In the genomic region with DNA sequence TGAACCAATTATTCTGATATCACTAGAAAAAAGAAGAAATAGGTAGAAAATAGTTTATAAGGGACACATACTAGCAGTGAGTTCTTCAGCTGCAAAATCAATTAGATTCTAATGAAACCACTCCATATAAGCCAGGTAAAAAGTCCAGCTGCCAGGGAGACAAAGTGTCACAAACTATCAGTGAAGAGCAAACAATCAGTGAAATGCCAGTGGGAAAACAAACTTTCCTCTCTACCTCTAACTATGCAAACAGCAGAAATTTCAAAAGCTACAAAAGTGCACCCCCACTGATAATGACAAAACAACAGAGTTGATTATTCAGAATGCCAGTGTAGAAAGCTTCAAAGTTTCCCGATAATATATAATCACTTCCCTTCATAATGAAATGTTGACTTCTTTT, we compare ENCODE assay signal across 19 cellular contexts.
DNase-seq lines count a peak whose midpoint lies in the region; ATAC-seq, FAIRE-seq and TF ChIP-seq lines count a peak whose summit lies in the region.
"Had no signal": no experiment of that assay in that cellular context is flagged by ENCODE, and none has a peak within 500 bp of the region (broad histone marks: within the 10 kb centered on the region; RNA-seq: fewer than 3 reads in every experiment).

No MANE protein-coding gene starts in this region.

- no peak overlapping the region for H3K9ac ChIP-seq in kidney (ENCODE audit: low read length in 2 of 2)
- H3K9ac ChIP-seq: BLaER1 treated with 17β-estradiol and CSF1 and Interleukin-3, amounts not matched to agents 10 nM and 100 nM; GM23248 had no signal

- H3K9me3 ChIP-seq in kidney (ENCODE audit: control insufficient read depth in 1 of 2, low read length in 2 of 2): no peaks in the 10 kb centered on the region
- H3K9me3 ChIP-seq: A549; BLaER1 treated with 17β-estradiol and CSF1 and Interleukin-3, amounts not matched to agents 10 nM and 100 nM; MG63 had no signal

- no peak overlapping the region for H3K27ac ChIP-seq in kidney (ENCODE audit: low read depth in 2 of 2, low read length in 2 of 2)
- H3K27ac ChIP-seq: A549; BLaER1 treated with 17β-estradiol and CSF1 and Interleukin-3, amounts not matched to agents 10 nM and 100 nM; GM23248 had no signal

- intact Hi-C loops in kidney (cut with DNase I): no loop called here

- peak; percentile 29 for DNase-seq in COR-L47 (lab: John Stamatoyannopoulos, UW)
- DNase-seq in NCI-H1105 (lab: John Stamatoyannopoulos, UW): peak; percentile 45
- peak; percentile 78 for DNase-seq in NCI-H69 (lab: John Stamatoyannopoulos, UW)
- peak; percentile 53 for DNase-seq in left lobe of liver (ENCODE audit: low spot score)
- no peak for DNase-seq in hepatic stellate cell (ENCODE audit: low spot score)
- DNase-seq in activated effector memory CD4-positive, alpha-beta T cell treated with anti-CD3 and anti-CD28 coated beads, Interleukin-2, amount 50 U/mL, for 16 hours: no peak
- no peak for DNase-seq in kidney
- no peak for DNase-seq in frontal cortex (ENCODE audit: low spot score in 2 of 2)
- DNase-seq: CD8-positive, alpha-beta memory T cell; GF-D8; GM23248; MG63; NCI-H2029; NCI-H2227 treated with DMSO at 0.1 percent for 48 hours; NCI-H82 had no signal

- TF ChIP-seq CTCF in kidney (IDR thresholded peaks at IDR 0.05; ENCODE audit: borderline replicate concordance, extremely low read depth, insufficient read depth): no peak

- FAIRE-seq in kidney (lab: Jason Lieb, UNC) (no peak), frontal cortex (lab: Jason Lieb, UNC) (no peak)
- FAIRE-seq: A549, GM12891, GM18507 had no signal

- no peaks in the 10 kb centered on the region for H3K4me1 ChIP-seq in kidney (ENCODE audit: control insufficient read depth in 1 of 2, insufficient read depth in 1 of 2, low read depth in 1 of 2, low read length in 2 of 2)
- H3K4me1 ChIP-seq: A549; BLaER1 treated with 17β-estradiol and CSF1 and Interleukin-3, amounts not matched to agents 10 nM and 100 nM had no signal

- no peak overlapping the region for H3K4me3 ChIP-seq in kidney (ENCODE audit: low read length in 2 of 2)
- H3K4me3 ChIP-seq: A549; BLaER1 treated with 17β-estradiol and CSF1 and Interleukin-3, amounts not matched to agents 10 nM and 100 nM; GM23248; MG63 had no signal

- ATAC-seq in left lobe of liver: peak; percentile 100
- ATAC-seq: A549 had no signal

- no peaks in the 10 kb centered on the region for H3K36me3 ChIP-seq in kidney (ENCODE audit: control insufficient read depth in 1 of 2, insufficient read depth in 2 of 2, low read length in 2 of 2)
- H3K36me3 ChIP-seq: BLaER1 treated with 17β-estradiol and CSF1 and Interleukin-3, amounts not matched to agents 10 nM and 100 nM; MG63 had no signal

Comparison
In these comparisons a context has a peak if more than half of its experiments do, and no peak if none do; other contexts are left out.
1. DNase-seq: peak in COR-L47 (single experiment), NCI-H1105 (single experiment), NCI-H69 (single experiment) and left lobe of liver (single experiment); none in hepatic stellate cell (single experiment), activated effector memory CD4-positive, alpha-beta T cell treated with anti-CD3 and anti-CD28 coated beads, Interleukin-2, amount 50 U/mL, for 16 hours (single experiment), kidney (single experiment) and frontal cortex (0 of 2).